1 cellular context compared by ENCODE assay signal in the genomic region with DNA sequence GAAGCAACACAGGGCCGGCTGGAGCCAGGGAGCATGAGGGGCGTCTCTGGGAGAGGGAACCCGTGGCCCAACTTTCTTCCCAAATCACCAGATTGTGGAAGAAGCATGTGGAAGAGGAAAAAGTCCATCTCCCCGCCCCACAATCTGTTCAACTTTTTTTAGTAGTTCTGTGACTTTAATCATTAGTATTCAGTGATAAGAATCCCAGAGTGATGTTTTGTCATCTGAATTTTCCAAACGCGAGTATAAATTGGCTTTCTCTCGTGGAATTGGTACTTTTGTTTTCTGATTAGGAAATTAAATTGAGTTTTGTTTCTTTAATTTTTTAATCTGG.
TF ChIP-seq lines count a peak whose summit lies in the region.

No MANE protein-coding gene starts in this region.

TF ChIP-seq in HCT116, 20 proteins besides CTCF, POLR2A, EP300 and RAD21 (continued from another document):
- TF ChIP-seq, protein P1, sequence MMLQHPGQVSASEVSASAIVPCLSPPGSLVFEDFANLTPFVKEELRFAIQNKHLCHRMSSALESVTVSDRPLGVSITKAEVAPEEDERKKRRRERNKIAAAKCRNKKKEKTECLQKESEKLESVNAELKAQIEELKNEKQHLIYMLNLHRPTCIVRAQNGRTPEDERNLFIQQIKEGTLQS (IDR thresholded peaks at IDR 0.05) = no peak
- no peak for TF ChIP-seq SP1 (IDR thresholded peaks at IDR 0.05; ENCODE audit: low read depth)
- TF ChIP-seq ZFX (IDR thresholded peaks at IDR 0.05) = no peak
